Comparison of ENCODE assay signal across 9 cellular contexts in genomic region chr3:50242778-50243551, GRCh38. TPM values are rescaled to one million over a fixed set of nuclear protein-coding genes. Genes with fewer than 3 reads are reported as not detected.
DNase-seq lines count a peak whose midpoint lies in the region; ATAC-seq and TF ChIP-seq lines count a peak whose summit lies in the region.
"Had no signal": no experiment of that assay in that cellular context is flagged by ENCODE, and none has a peak within 500 bp of the region (broad histone marks: within the 10 kb centered on the region; RNA-seq: fewer than 3 reads in every experiment).

No MANE protein-coding gene starts in this region.

- H3K36me3 ChIP-seq in Loucy (ENCODE audit: insufficient read depth, low read length) (peaks cover 16% of the 10 kb centered on the region; the same call in 1 of the 2 replicates), heart left ventricle (peaks cover 0 to 55% (median 6%) of the 10 kb centered on the region in 9 donors), sigmoid colon (no peaks in the 10 kb centered on the region)

- H3K9ac ChIP-seq in Loucy (ENCODE audit: low read depth, low read length, poor library complexity, severe bottlenecking) = peak overlapping the region; percentile 56

- H3K27ac ChIP-seq in 22Rv1 (peak overlapping the region; percentile 15; the same call in 1 of the 2 replicates), heart left ventricle (peak overlapping the region; percentile 85 to 99 (median 94)), sigmoid colon (peak overlapping the region; percentile 87 to 94 (median 90))

- TF ChIP-seq EP300 in sigmoid colon (IDR thresholded peaks at IDR 0.05) = no peak

- peak in 1 of 2 donors; percentile 77 for DNase-seq in activated naive CD4-positive, alpha-beta T cell treated with anti-CD3 and anti-CD28 coated beads, Interleukin-2, amount 50 U/mL, for 72 hours (ENCODE audit: low spot score in 2 of 2)
- DNase-seq in heart left ventricle (peak; percentile 82 to 86 (median 85)), sigmoid colon (peak; percentile 84), NCI-H2029 treated with DMSO at 0.1 percent for 48 hours (lab: John Stamatoyannopoulos, UW) (no peak)
- no peak for DNase-seq in central memory CD4-positive, alpha-beta T cell
- DNase-seq: DND-41 had no signal

- TF ChIP-seq CTCF in 22Rv1 (IDR thresholded peaks at IDR 0.05) = no peak
- TF ChIP-seq CTCF in Loucy (conservative IDR thresholded peaks at IDR 0.05; ENCODE audit: low read length) = no peak
- TF ChIP-seq CTCF in heart left ventricle (IDR thresholded peaks at IDR 0.05) = no peak
- TF ChIP-seq CTCF in sigmoid colon (IDR thresholded peaks at IDR 0.05) = no peak

- TF ChIP-seq POLR2A in heart left ventricle (IDR thresholded peaks at IDR 0.05) (peak in 1 of 2 donors; percentile 7), sigmoid colon (IDR thresholded peaks at IDR 0.05) (no peak)

- peaks cover 95% of the 10 kb centered on the region for H4K20me1 ChIP-seq in Loucy (ENCODE audit: insufficient read depth, low read length, poor library complexity, severe bottlenecking)

- H2AFZ ChIP-seq in Loucy (ENCODE audit: low read length) = no peak overlapping the region

- no peaks in the 10 kb centered on the region for H3K27me3 ChIP-seq in Loucy (ENCODE audit: insufficient read depth, low read length, poor library complexity, severe bottlenecking)
- no peaks in the 10 kb centered on the region for H3K27me3 ChIP-seq in heart left ventricle
- no peaks in the 10 kb centered on the region for H3K27me3 ChIP-seq in sigmoid colon

- 29 to 33% (median 31%) methylated on average over 13 to 14 of the region's 14 CpGs for WGBS in heart left ventricle, 4 donors
- 35 to 57% methylated on average over 14 of the region's 14 CpGs for WGBS in sigmoid colon, 2 donors

- intact Hi-C loops in heart left ventricle (cut with DNase I) (loop anchor here in 1 of 10 donors (2.0 kb wide), 1 partner anchor 14 kb away; no protein-coding TSS in a partner anchor), sigmoid colon (cut with DNase I) (no loop called here)

- peaks cover 3% of the 10 kb centered on the region; the same call in 1 of the 2 replicates for H3F3A ChIP-seq in Loucy (ENCODE audit: low read depth)

- H3K36me3 Mint-ChIP-seq in activated naive CD4-positive, alpha-beta T cell treated with anti-CD3 and anti-CD28 coated beads, Interleukin-2, amount 50 U/mL, for 72 hours = peaks cover 6 to 16% of the 10 kb centered on the region in 2 donors

- H3K9me3 Mint-ChIP-seq in activated naive CD4-positive, alpha-beta T cell treated with anti-CD3 and anti-CD28 coated beads, Interleukin-2, amount 50 U/mL, for 72 hours = no peaks in the 10 kb centered on the region

- H3K9me3 ChIP-seq in Loucy (ENCODE audit: insufficient read depth, low read depth, low read length) = no peaks in the 10 kb centered on the region
- H3K9me3 ChIP-seq in heart left ventricle = no peaks in the 10 kb centered on the region
- H3K9me3 ChIP-seq in sigmoid colon = no peaks in the 10 kb centered on the region

- peaks cover 62% of the 10 kb centered on the region for H3K4me1 ChIP-seq in Loucy (ENCODE audit: insufficient read depth, low read length, poor library complexity, severe bottlenecking)
- peaks cover 36 to 100% (median 96%) of the 10 kb centered on the region in 12 donors for H3K4me1 ChIP-seq in heart left ventricle
- peaks cover 0 to 99% (median 96%) of the 10 kb centered on the region in 4 donors for H3K4me1 ChIP-seq in sigmoid colon

- H3K79me2 ChIP-seq in Loucy (ENCODE audit: insufficient read depth, low read length) = peaks cover 96% of the 10 kb centered on the region

- no peaks in the 10 kb centered on the region for H3K9me2 ChIP-seq in Loucy (replicated peaks; ENCODE audit: low read depth, low read length)

- peak in 1 of 2 donors; percentile 27 for ATAC-seq in activated naive CD4-positive, alpha-beta T cell treated with anti-CD3 and anti-CD28 coated beads, Interleukin-2, amount 50 U/mL, for 72 hours
- peak; percentile 18 to 59 (median 36) for ATAC-seq in heart left ventricle
- ATAC-seq in HG02973 (IDR thresholded peaks at IDR 0.05; ENCODE audit: unreplicated experiment) = no peak

- peak overlapping the region; percentile 90 to 97 for H3K27ac Mint-ChIP-seq in activated naive CD4-positive, alpha-beta T cell treated with anti-CD3 and anti-CD28 coated beads, Interleukin-2, amount 50 U/mL, for 72 hours

- H3K4me3 ChIP-seq in Loucy (ENCODE audit: low read length, poor library complexity, severe bottlenecking) (peak overlapping the region; percentile 51), heart left ventricle (peak overlapping the region in 9 of 12 donors; percentile 1 to 39 (median 20)), sigmoid colon (no peak overlapping the region)

- peak overlapping the region; percentile 99 for H3K4me2 ChIP-seq in Loucy (ENCODE audit: low read depth, low read length, poor library complexity, severe bottlenecking)

RNA-seq across cellular contexts. Expression of gene GNAI2, which starts 7.0 kb away (rescaled TPM):
- 100 to 1,000 TPM; 313 to 349 TPM for total RNA-seq in activated naive CD4-positive, alpha-beta T cell treated with anti-CD3 and anti-CD28 coated beads, Interleukin-2, amount 50 U/mL, for 72 hours
- total RNA-seq in heart left ventricle (100 to 1,000 TPM; 106 to 365 (median 140) TPM), sigmoid colon (100 to 1,000 TPM; 149 to 171 (median 163) TPM)
- polyA plus RNA-seq in heart left ventricle (100 to 1,000 TPM in 1 of 2 donors, 10 to 100 TPM in 1; 93.2 to 180 TPM), sigmoid colon (100 to 1,000 TPM in 1 of 3 donors, 10 to 100 TPM in 2; 43.9 to 125 (median 64.3) TPM)

RNA-seq across cellular contexts. Expression of gene SEMA3B, which starts 26.0 kb away (rescaled TPM):
- total RNA-seq in activated naive CD4-positive, alpha-beta T cell treated with anti-CD3 and anti-CD28 coated beads, Interleukin-2, amount 50 U/mL, for 72 hours = 1 to 10 TPM in 1 of 2 donors, under 1 TPM in 1; 0.77 to 4.1 TPM
- 10 to 100 TPM; 12.9 to 60.1 (median 17.8) TPM for total RNA-seq in heart left ventricle
- 10 to 100 TPM; 21.1 to 37.5 TPM for polyA plus RNA-seq in heart left ventricle
- 10 to 100 TPM in 3 of 4 donors, 1 to 10 TPM in 1; 7.9 to 54.6 (median 25.0) TPM for total RNA-seq in sigmoid colon
- 10 to 100 TPM; 12.0 to 39.2 (median 15.3) TPM for polyA plus RNA-seq in sigmoid colon

RNA-seq across cellular contexts. Expression of gene LSMEM2, which starts 35.9 kb away (rescaled TPM):
- not detected for total RNA-seq in activated naive CD4-positive, alpha-beta T cell treated with anti-CD3 and anti-CD28 coated beads, Interleukin-2, amount 50 U/mL, for 72 hours
- total RNA-seq in heart left ventricle = 10 to 100 TPM in 8 of 9 donors, 1 to 10 TPM in 1; 8.8 to 68.3 (median 31.5) TPM
- 10 to 100 TPM in 1 of 2 donors, 1 to 10 TPM in 1; 1.3 to 29.7 TPM for polyA plus RNA-seq in heart left ventricle
- not detected for total RNA-seq in sigmoid colon
- under 1 TPM in 2 of 3 donors, not detected in 1; 0.13 to 0.46 TPM for polyA plus RNA-seq in sigmoid colon

RNA-seq across cellular contexts. Expression of gene SLC38A3, which starts 37.9 kb away (rescaled TPM):
- not detected for total RNA-seq in activated naive CD4-positive, alpha-beta T cell treated with anti-CD3 and anti-CD28 coated beads, Interleukin-2, amount 50 U/mL, for 72 hours
- total RNA-seq in heart left ventricle (10 to 100 TPM in 3 of 9 donors, 1 to 10 TPM in 6; 3.6 to 14.8 (median 8.4) TPM), sigmoid colon (under 1 TPM in 1 of 4 donors, not detected in 3; 0.28 TPM)
- polyA plus RNA-seq in heart left ventricle (1 to 10 TPM; 1.0 to 8.8 TPM), sigmoid colon (under 1 TPM in 1 of 3 donors, not detected in 2; 0.07 TPM)

RNA-seq across cellular contexts. Expression of gene IFRD2, which starts 49.3 kb away (rescaled TPM):
- 100 to 1,000 TPM in 1 of 2 donors, 10 to 100 TPM in 1; 63.8 to 100 TPM for total RNA-seq in activated naive CD4-positive, alpha-beta T cell treated with anti-CD3 and anti-CD28 coated beads, Interleukin-2, amount 50 U/mL, for 72 hours
- total RNA-seq in heart left ventricle (10 to 100 TPM; 47.5 to 94.9 (median 61.4) TPM), sigmoid colon (10 to 100 TPM; 46.7 to 59.1 (median 52.7) TPM)
- polyA plus RNA-seq in heart left ventricle (100 to 1,000 TPM in 1 of 2 donors, 10 to 100 TPM in 1; 80.5 to 106 TPM), sigmoid colon (10 to 100 TPM; 24.5 to 73.1 (median 31.2) TPM)

Comparison
In these comparisons a context has a peak if more than half of its experiments do, and no peak if none do; other contexts are left out.
1. H3K27ac ChIP-seq: peak in every context shown above with its lines; median percentile 94 in heart left ventricle; 90 in sigmoid colon; 15 in 22Rv1.
2. H3K4me3 ChIP-seq: peak in Loucy (single experiment) and heart left ventricle (9 of 12); none in sigmoid colon (0 of 4).
3. DNase-seq: peak in heart left ventricle (5 of 5) and sigmoid colon (single experiment); none in NCI-H2029 treated with DMSO at 0.1 percent for 48 hours (single experiment) and central memory CD4-positive, alpha-beta T cell (single experiment).
4. RNA of gene LSMEM2, which starts 35.9 kb away (total RNA-seq): 8.8 to 68.3 TPM in heart left ventricle; not detected in activated naive CD4-positive, alpha-beta T cell treated with anti-CD3 and anti-CD28 coated beads, Interleukin-2, amount 50 U/mL, for 72 hours and not detected in sigmoid colon; every median in the first group is over 4 times any median in the second.